ENCODE assay signal across 1 cellular context in the genomic region with DNA sequence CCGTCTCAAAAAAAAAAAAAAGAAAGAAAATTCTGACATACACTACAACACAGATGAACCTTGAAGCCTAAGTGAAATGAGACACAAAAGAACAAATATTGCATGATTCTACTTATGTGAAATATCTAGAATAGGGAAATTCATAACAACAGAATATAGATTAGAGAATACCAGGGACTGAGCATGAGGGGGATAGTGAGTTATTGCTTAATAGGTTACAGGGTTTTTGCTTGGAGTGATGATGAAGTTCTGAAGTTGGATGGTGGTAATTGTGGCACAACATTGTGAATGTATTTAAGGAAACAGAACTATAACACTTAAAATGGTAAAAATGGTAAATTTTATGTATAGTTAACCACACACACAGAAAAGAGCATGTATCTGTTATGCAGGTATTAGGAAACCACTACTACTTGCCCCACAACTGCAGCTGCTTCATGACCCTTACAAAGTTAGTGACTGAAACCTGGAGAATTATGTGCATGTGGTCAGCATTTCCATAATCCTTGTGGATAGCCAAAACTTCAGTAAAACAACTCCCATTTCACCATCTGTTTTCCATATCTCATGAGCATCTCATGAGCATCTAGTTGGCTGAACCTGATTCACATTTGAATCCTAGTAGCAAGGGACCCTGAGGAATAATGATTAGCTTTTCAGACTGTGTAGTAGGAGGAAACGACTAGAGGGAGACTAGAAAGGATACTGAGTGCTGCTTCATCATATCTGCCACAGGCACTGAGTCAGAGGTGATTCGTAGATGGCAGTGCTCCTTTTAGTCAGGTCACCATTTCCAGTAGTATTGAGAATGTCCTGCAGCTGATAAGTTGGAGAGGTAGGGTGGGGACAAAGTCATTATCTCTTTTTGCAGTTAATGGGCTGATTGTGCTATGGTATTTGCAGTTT.
A peak's percentile ranks its signal among the peaks of the same experiment; 100 is the strongest.
TF ChIP-seq lines count a peak whose summit lies in the region.

No MANE protein-coding gene starts in this region.

TF ChIP-seq in K562, 482 proteins besides CTCF, POLR2A, EP300 and RAD21 (continued from another document and continues in another):
- TF ChIP-seq CREB3 (tag; conservative IDR thresholded peaks at IDR 0.05; ENCODE audit: low read depth) = no peak
- TF ChIP-seq ZNF57 (CRISPR knock-in tag; IDR thresholded peaks at IDR 0.05) = no peak
- TF ChIP-seq CBFA2T2 (conservative IDR thresholded peaks at IDR 0.05) = peak; percentile 89
- no peak; the same call in 1 of the 2 replicates for TF ChIP-seq MYNN (IDR thresholded peaks at IDR 0.05)
- no peak for TF ChIP-seq MYNN (CRISPR knock-in tag; IDR thresholded peaks at IDR 0.05)
- no peak for TF ChIP-seq ZNF174 (CRISPR knock-in tag; IDR thresholded peaks at IDR 0.05)
- TF ChIP-seq HMBOX1 (IDR thresholded peaks at IDR 0.05) = peak; percentile 99
- TF ChIP-seq PTTG1 (tag; IDR thresholded peaks at IDR 0.05; ENCODE audit: low read depth) = no peak
- TF ChIP-seq, protein P1, sequence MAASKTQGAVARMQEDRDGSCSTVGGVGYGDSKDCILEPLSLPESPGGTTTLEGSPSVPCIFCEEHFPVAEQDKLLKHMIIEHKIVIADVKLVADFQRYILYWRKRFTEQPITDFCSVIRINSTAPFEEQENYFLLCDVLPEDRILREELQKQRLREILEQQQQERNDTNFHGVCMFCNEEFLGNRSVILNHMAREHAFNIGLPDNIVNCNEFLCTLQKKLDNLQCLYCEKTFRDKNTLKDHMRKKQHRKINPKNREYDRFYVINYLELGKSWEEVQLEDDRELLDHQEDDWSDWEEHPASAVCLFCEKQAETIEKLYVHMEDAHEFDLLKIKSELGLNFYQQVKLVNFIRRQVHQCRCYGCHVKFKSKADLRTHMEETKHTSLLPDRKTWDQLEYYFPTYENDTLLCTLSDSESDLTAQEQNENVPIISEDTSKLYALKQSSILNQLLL (CRISPR knock-in tag; IDR thresholded peaks at IDR 0.05; ENCODE audit: borderline replicate concordance) = no peak
- TF ChIP-seq RUNX1 (IDR thresholded peaks at IDR 0.05; ENCODE audit: low read depth) = peak; percentile 23; the same call in 1 of the 2 replicates
- TF ChIP-seq C11orf30 (IDR thresholded peaks at IDR 0.05; ENCODE audit: low read depth) = peak; percentile 71
- no peak for TF ChIP-seq NFXL1 (CRISPR knock-in tag; IDR thresholded peaks at IDR 0.05)
- no peak for TF ChIP-seq MYC (IDR thresholded peaks at IDR 0.05; ENCODE audit: low read depth, low read length)
- no peak for TF ChIP-seq MYC (CRISPR knock-in tag; IDR thresholded peaks at IDR 0.05; ENCODE audit: borderline replicate concordance, low read depth)
- TF ChIP-seq HIVEP1 (CRISPR knock-in tag; IDR thresholded peaks at IDR 0.05) = no peak
- no peak for TF ChIP-seq MCM7 (IDR thresholded peaks at IDR 0.05)
- TF ChIP-seq HDAC8 (tag; IDR thresholded peaks at IDR 0.05) = no peak
- no peak for TF ChIP-seq SMC3 (conservative IDR thresholded peaks at IDR 0.05; ENCODE audit: insufficient read depth, low read depth, low read length)
- no peak for TF ChIP-seq DNMT1 (IDR thresholded peaks at IDR 0.05)
- no peak for TF ChIP-seq ZNF239 (CRISPR knock-in tag; IDR thresholded peaks at IDR 0.05)
- TF ChIP-seq ARID3B (CRISPR knock-in tag; IDR thresholded peaks at IDR 0.05; ENCODE audit: borderline replicate concordance) = no peak
- no peak for TF ChIP-seq ZNF444 (CRISPR knock-in tag; IDR thresholded peaks at IDR 0.05)
- peak; percentile 76 for TF ChIP-seq TCF3 (CRISPR knock-in tag; IDR thresholded peaks at IDR 0.05)
- no peak for TF ChIP-seq BRF1 (IDR thresholded peaks at IDR 0.05; ENCODE audit: borderline replicate concordance, extremely low read depth, insufficient read length)
- no peak for TF ChIP-seq ZC3H4 (CRISPR knock-in tag; IDR thresholded peaks at IDR 0.05; ENCODE audit: borderline replicate concordance)
- no peak for TF ChIP-seq ZNF584 (CRISPR knock-in tag; IDR thresholded peaks at IDR 0.05; ENCODE audit: low read depth)
- TF ChIP-seq ZNF134 (CRISPR knock-in tag; conservative IDR thresholded peaks at IDR 0.05) = no peak
- TF ChIP-seq KDM4B (IDR thresholded peaks at IDR 0.05; ENCODE audit: borderline replicate concordance in 2 of 2, low read depth in 1 of 2) = no peak
- no peak for TF ChIP-seq PURB (CRISPR knock-in tag; IDR thresholded peaks at IDR 0.05; ENCODE audit: low read depth)
- TF ChIP-seq, protein P2, sequence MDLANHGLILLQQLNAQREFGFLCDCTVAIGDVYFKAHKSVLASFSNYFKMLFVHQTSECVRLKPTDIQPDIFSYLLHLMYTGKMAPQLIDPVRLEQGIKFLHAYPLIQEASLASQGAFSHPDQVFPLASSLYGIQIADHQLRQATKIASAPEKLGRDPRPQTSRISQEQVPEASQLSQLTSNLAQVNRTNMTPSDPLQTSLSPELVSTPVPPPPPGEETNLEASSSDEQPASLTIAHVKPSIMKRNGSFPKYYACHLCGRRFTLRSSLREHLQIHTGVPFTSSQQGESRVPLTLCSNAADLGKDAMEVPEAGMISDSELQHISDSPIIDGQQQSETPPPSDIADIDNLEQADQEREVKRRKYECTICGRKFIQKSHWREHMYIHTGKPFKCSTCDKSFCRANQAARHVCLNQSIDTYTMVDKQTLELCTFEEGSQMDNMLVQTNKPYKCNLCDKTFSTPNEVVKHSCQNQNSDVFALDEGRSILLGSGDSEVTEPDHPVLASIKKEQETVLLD (IDR thresholded peaks at IDR 0.05) = peak; percentile 81
- peak; percentile 64 for TF ChIP-seq NFIC (IDR thresholded peaks at IDR 0.05)
- TF ChIP-seq L3MBTL2 (IDR thresholded peaks at IDR 0.05) = no peak
- TF ChIP-seq TAL1 (IDR thresholded peaks at IDR 0.05) = peak; percentile 77; the same call in 1 of the 2 replicates
- no peak for TF ChIP-seq MEF2D (tag; conservative IDR thresholded peaks at IDR 0.05; ENCODE audit: low read depth)
- TF ChIP-seq CXXC5 (CRISPR knock-in tag; IDR thresholded peaks at IDR 0.05) = peak; percentile 36; the same call in 1 of the 2 replicates
- TF ChIP-seq ZZZ3 (IDR thresholded peaks at IDR 0.05) = no peak
- peak; percentile 83; the same call in 1 of the 2 replicates for TF ChIP-seq ZNF263 (CRISPR knock-in tag; IDR thresholded peaks at IDR 0.05; ENCODE audit: borderline replicate concordance)
- peak; percentile 76 for TF ChIP-seq ZNF316 (IDR thresholded peaks at IDR 0.05)
- no peak for TF ChIP-seq ZKSCAN1 (IDR thresholded peaks at IDR 0.05; ENCODE audit: low read depth, low read length)
- no peak for TF ChIP-seq ZFPM2 (CRISPR knock-in tag; IDR thresholded peaks at IDR 0.05)
- TF ChIP-seq, protein P3, sequence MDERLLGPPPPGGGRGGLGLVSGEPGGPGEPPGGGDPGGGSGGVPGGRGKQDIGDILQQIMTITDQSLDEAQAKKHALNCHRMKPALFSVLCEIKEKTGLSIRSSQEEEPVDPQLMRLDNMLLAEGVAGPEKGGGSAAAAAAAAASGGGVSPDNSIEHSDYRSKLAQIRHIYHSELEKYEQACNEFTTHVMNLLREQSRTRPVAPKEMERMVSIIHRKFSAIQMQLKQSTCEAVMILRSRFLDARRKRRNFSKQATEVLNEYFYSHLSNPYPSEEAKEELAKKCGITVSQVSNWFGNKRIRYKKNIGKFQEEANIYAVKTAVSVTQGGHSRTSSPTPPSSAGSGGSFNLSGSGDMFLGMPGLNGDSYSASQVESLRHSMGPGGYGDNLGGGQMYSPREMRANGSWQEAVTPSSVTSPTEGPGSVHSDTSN (CRISPR knock-in tag; IDR thresholded peaks at IDR 0.05; ENCODE audit: low read depth) = no peak
- TF ChIP-seq, protein P3 (tag; conservative IDR thresholded peaks at IDR 0.05; ENCODE audit: low read depth) = no peak
- TF ChIP-seq CREM (IDR thresholded peaks at IDR 0.05; ENCODE audit: low read depth) = peak; percentile 77
- TF ChIP-seq TRIM24 (IDR thresholded peaks at IDR 0.05) = peak; percentile 8 to 63; a peak in 3 of 4 replicates
- no peak for TF ChIP-seq FIP1L1 (IDR thresholded peaks at IDR 0.05; ENCODE audit: low read depth, low read length, poor library complexity, severe bottlenecking)
- TF ChIP-seq, protein P4, sequence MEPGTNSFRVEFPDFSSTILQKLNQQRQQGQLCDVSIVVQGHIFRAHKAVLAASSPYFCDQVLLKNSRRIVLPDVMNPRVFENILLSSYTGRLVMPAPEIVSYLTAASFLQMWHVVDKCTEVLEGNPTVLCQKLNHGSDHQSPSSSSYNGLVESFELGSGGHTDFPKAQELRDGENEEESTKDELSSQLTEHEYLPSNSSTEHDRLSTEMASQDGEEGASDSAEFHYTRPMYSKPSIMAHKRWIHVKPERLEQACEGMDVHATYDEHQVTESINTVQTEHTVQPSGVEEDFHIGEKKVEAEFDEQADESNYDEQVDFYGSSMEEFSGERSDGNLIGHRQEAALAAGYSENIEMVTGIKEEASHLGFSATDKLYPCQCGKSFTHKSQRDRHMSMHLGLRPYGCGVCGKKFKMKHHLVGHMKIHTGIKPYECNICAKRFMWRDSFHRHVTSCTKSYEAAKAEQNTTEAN (CRISPR knock-in tag; IDR thresholded peaks at IDR 0.05) = no peak
- TF ChIP-seq ZNF561 (CRISPR knock-in tag; conservative IDR thresholded peaks at IDR 0.05) = no peak
- TF ChIP-seq ZNF121 (CRISPR knock-in tag; conservative IDR thresholded peaks at IDR 0.05) = no peak
- no peak for TF ChIP-seq DMBX1 (CRISPR knock-in tag; IDR thresholded peaks at IDR 0.05; ENCODE audit: borderline replicate concordance)
- TF ChIP-seq SMARCE1 (IDR thresholded peaks at IDR 0.05) = peak; percentile 91
- peak; percentile 73; the same call in 1 of the 2 replicates for TF ChIP-seq ZEB2 (IDR thresholded peaks at IDR 0.05)
- TF ChIP-seq SUPT5H (IDR thresholded peaks at IDR 0.05) = no peak
- TF ChIP-seq ZNF232 (CRISPR knock-in tag; IDR thresholded peaks at IDR 0.05) = no peak
- peak; percentile 69; the same call in 1 of the 2 replicates for TF ChIP-seq KLF16 (IDR thresholded peaks at IDR 0.05)
- TF ChIP-seq BCOR (IDR thresholded peaks at IDR 0.05) = peak; percentile 51; the same call in 1 of the 2 replicates
- TF ChIP-seq SMARCA4 (IDR thresholded peaks at IDR 0.05) = peak; percentile 91
- TF ChIP-seq ZNF146 (CRISPR knock-in tag; IDR thresholded peaks at IDR 0.05; ENCODE audit: unreplicated experiment) = no peak
- no peak for TF ChIP-seq FUS (optimal IDR thresholded peaks at IDR 0.05; ENCODE audit: low read depth, low read length)
- no peak for TF ChIP-seq ZNF644 (tag; IDR thresholded peaks at IDR 0.05; ENCODE audit: low read depth)
- 0 out of 2 replicates have a peak, but pooled peaks have one; percentile 23 for TF ChIP-seq ZBTB33 (CRISPR knock-in tag; IDR thresholded peaks at IDR 0.05)
